Comparison of ENCODE assay signal across 1 cellular context in genomic region chr16:88762941-88763340, GRCh38.
TF ChIP-seq lines count a peak whose summit lies in the region.

No MANE protein-coding gene starts in this region.

TF ChIP-seq in H1, 55 proteins besides CTCF, POLR2A, EP300 and RAD21:
- TF ChIP-seq RBBP5 (IDR thresholded peaks at IDR 0.05; ENCODE audit: borderline replicate concordance, low read depth, low read length) (no peak), JUN (IDR thresholded peaks at IDR 0.05; ENCODE audit: low read depth, low read length) (no peak), RNF2 (IDR thresholded peaks at IDR 0.05; ENCODE audit: borderline replicate concordance, low read depth, low read length, missing control alignments, poor library complexity, severe bottlenecking) (no peak), ASH2L (IDR thresholded peaks at IDR 0.05; ENCODE audit: low read length) (no peak), POLR2AphosphoS5 (IDR thresholded peaks at IDR 0.05; ENCODE audit: low read depth, low read length) (no peak), SAP30 (IDR thresholded peaks at IDR 0.05; ENCODE audit: insufficient read depth, insufficient replicate concordance, low read length) (no peak), CTBP2 (IDR thresholded peaks at IDR 0.05; ENCODE audit: borderline replicate concordance, insufficient read depth, insufficient read length, low read length) (no peak), SIX5 (IDR thresholded peaks at IDR 0.05; ENCODE audit: low read depth, low read length) (no peak)
- TF ChIP-seq, protein P1, sequence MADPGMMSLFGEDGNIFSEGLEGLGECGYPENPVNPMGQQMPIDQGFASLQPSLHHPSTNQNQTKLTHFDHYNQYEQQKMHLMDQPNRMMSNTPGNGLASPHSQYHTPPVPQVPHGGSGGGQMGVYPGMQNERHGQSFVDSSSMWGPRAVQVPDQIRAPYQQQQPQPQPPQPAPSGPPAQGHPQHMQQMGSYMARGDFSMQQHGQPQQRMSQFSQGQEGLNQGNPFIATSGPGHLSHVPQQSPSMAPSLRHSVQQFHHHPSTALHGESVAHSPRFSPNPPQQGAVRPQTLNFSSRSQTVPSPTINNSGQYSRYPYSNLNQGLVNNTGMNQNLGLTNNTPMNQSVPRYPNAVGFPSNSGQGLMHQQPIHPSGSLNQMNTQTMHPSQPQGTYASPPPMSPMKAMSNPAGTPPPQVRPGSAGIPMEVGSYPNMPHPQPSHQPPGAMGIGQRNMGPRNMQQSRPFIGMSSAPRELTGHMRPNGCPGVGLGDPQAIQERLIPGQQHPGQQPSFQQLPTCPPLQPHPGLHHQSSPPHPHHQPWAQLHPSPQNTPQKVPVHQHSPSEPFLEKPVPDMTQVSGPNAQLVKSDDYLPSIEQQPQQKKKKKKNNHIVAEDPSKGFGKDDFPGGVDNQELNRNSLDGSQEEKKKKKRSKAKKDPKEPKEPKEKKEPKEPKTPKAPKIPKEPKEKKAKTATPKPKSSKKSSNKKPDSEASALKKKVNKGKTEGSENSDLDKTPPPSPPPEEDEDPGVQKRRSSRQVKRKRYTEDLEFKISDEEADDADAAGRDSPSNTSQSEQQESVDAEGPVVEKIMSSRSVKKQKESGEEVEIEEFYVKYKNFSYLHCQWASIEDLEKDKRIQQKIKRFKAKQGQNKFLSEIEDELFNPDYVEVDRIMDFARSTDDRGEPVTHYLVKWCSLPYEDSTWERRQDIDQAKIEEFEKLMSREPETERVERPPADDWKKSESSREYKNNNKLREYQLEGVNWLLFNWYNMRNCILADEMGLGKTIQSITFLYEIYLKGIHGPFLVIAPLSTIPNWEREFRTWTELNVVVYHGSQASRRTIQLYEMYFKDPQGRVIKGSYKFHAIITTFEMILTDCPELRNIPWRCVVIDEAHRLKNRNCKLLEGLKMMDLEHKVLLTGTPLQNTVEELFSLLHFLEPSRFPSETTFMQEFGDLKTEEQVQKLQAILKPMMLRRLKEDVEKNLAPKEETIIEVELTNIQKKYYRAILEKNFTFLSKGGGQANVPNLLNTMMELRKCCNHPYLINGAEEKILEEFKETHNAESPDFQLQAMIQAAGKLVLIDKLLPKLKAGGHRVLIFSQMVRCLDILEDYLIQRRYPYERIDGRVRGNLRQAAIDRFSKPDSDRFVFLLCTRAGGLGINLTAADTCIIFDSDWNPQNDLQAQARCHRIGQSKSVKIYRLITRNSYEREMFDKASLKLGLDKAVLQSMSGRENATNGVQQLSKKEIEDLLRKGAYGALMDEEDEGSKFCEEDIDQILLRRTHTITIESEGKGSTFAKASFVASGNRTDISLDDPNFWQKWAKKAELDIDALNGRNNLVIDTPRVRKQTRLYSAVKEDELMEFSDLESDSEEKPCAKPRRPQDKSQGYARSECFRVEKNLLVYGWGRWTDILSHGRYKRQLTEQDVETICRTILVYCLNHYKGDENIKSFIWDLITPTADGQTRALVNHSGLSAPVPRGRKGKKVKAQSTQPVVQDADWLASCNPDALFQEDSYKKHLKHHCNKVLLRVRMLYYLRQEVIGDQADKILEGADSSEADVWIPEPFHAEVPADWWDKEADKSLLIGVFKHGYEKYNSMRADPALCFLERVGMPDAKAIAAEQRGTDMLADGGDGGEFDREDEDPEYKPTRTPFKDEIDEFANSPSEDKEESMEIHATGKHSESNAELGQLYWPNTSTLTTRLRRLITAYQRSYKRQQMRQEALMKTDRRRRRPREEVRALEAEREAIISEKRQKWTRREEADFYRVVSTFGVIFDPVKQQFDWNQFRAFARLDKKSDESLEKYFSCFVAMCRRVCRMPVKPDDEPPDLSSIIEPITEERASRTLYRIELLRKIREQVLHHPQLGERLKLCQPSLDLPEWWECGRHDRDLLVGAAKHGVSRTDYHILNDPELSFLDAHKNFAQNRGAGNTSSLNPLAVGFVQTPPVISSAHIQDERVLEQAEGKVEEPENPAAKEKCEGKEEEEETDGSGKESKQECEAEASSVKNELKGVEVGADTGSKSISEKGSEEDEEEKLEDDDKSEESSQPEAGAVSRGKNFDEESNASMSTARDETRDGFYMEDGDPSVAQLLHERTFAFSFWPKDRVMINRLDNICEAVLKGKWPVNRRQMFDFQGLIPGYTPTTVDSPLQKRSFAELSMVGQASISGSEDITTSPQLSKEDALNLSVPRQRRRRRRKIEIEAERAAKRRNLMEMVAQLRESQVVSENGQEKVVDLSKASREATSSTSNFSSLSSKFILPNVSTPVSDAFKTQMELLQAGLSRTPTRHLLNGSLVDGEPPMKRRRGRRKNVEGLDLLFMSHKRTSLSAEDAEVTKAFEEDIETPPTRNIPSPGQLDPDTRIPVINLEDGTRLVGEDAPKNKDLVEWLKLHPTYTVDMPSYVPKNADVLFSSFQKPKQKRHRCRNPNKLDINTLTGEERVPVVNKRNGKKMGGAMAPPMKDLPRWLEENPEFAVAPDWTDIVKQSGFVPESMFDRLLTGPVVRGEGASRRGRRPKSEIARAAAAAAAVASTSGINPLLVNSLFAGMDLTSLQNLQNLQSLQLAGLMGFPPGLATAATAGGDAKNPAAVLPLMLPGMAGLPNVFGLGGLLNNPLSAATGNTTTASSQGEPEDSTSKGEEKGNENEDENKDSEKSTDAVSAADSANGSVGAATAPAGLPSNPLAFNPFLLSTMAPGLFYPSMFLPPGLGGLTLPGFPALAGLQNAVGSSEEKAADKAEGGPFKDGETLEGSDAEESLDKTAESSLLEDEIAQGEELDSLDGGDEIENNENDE (IDR thresholded peaks at IDR 0.05; ENCODE audit: insufficient replicate concordance, low read length): no peak
